In the genomic region with DNA sequence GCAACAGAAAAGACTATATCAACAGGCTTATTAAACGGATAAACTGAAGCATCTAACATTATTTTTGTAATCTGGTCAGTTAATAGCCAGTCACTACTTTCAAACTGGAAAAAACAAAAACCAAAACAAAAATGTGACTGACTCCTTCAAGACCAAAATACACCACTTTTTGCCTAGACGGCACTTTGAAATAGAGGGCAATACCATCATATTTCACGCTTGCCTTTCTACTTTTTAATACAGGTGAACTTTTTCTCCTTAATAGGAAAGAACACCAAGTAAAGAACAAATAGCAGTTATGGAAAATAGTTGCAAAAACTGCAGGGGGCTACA, we compare ENCODE assay signal across 8 cellular contexts. TPM values are rescaled to one million over a fixed set of nuclear protein-coding genes. Genes with fewer than 3 reads are reported as not detected.
DNase-seq lines count a peak whose midpoint lies in the region; ATAC-seq and TF ChIP-seq lines count a peak whose summit lies in the region.

No MANE protein-coding gene starts in this region.

- intact Hi-C loops in Right ventricle myocardium inferior (cut with DNase I): loop anchor here (1.0 to 2.0 kb wide), 3 partner anchors 61 to 280 kb away; a partner anchor contains a TSS
- intact Hi-C loops in lower lobe of right lung (cut with DNase I): no loop called here
- intact Hi-C loops in upper lobe of right lung (cut with DNase I): loop anchor here (10.0 kb wide), 1 partner anchor 331 kb away; no protein-coding TSS in a partner anchor

- no peaks in the 10 kb centered on the region for H3K9me3 ChIP-seq in cardiac muscle cell (ENCODE audit: low read depth)
- H3K9me3 ChIP-seq in lower lobe of right lung: no peaks in the 10 kb centered on the region
- no peaks in the 10 kb centered on the region for H3K9me3 ChIP-seq in upper lobe of right lung

- peak overlapping the region; percentile 87 for H3K27ac ChIP-seq in cardiac muscle cell
- peak overlapping the region; percentile 75 for H3K27ac ChIP-seq in angular gyrus (ENCODE audit: low read depth, low read length)
- H3K27ac ChIP-seq in lower lobe of right lung: peak overlapping the region; percentile 89
- H3K27ac ChIP-seq in upper lobe of right lung: peak overlapping the region; percentile 84

- H3K4me1 ChIP-seq in cardiac muscle cell (ENCODE audit: low read depth) (peaks cover 8% of the 10 kb centered on the region), lower lobe of right lung (peaks cover 18% of the 10 kb centered on the region), upper lobe of right lung (peaks cover 15% of the 10 kb centered on the region)

- ATAC-seq in Right ventricle myocardium inferior (no peak), lower lobe of right lung (no peak), upper lobe of right lung (no peak)

- DNase-seq in cardiac muscle cell (ENCODE audit: low read depth in 1 of 2, low spot score in 1 of 2) (no peak), Right ventricle myocardium inferior (ENCODE audit: missing footprints) (no peak), lower lobe of right lung (no peak), upper lobe of right lung (no peak), DMS53 (lab: John Stamatoyannopoulos, UW) (no peak), NCI-H748 treated with DMSO at 0.1 percent for 48 hours (lab: John Stamatoyannopoulos, UW) (no peak), COR-L47 (lab: John Stamatoyannopoulos, UW) (no peak)

- TF ChIP-seq CTCF in cardiac muscle cell (IDR thresholded peaks at IDR 0.05; ENCODE audit: low read depth, low read length) (no peak), lower lobe of right lung (IDR thresholded peaks at IDR 0.05) (no peak), upper lobe of right lung (IDR thresholded peaks at IDR 0.05) (no peak)

- H3K4me3 ChIP-seq in cardiac muscle cell (peak overlapping the region; percentile 54), lower lobe of right lung (peak overlapping the region; percentile 81), upper lobe of right lung (peak overlapping the region; percentile 82)

- H3K36me3 ChIP-seq in cardiac muscle cell (peaks cover 8% of the 10 kb centered on the region), lower lobe of right lung (peaks cover 12% of the 10 kb centered on the region), upper lobe of right lung (peaks cover 8% of the 10 kb centered on the region)

- H3K27me3 ChIP-seq in cardiac muscle cell (no peaks in the 10 kb centered on the region), lower lobe of right lung (ENCODE audit: low read depth) (no peaks in the 10 kb centered on the region), upper lobe of right lung (no peaks in the 10 kb centered on the region)

RNA-seq across cellular contexts. Expression of a gene that starts 0.6 kb away (rescaled TPM):
- total RNA-seq in cardiac muscle cell: 28.1 and 33.4 TPM in 2 replicates
- polyA plus RNA-seq in cardiac muscle cell: 53.9 and 69.5 TPM in 2 replicates
- 19.1 TPM for total RNA-seq in Right ventricle myocardium inferior
- 30.2 TPM for total RNA-seq in lower lobe of right lung
- total RNA-seq in upper lobe of right lung: 22.7 TPM

RNA-seq across cellular contexts. Expression of a gene that starts 59.7 kb away (rescaled TPM):
- total RNA-seq in cardiac muscle cell: 4.8 and 6.9 TPM in 2 replicates
- 22.5 and 25.4 TPM in 2 replicates for polyA plus RNA-seq in cardiac muscle cell
- 4.2 TPM for total RNA-seq in Right ventricle myocardium inferior
- total RNA-seq in lower lobe of right lung: 16.5 TPM
- total RNA-seq in upper lobe of right lung: 12.2 TPM
